Comparison of ENCODE assay signal across 15 cellular contexts in the genomic region with DNA sequence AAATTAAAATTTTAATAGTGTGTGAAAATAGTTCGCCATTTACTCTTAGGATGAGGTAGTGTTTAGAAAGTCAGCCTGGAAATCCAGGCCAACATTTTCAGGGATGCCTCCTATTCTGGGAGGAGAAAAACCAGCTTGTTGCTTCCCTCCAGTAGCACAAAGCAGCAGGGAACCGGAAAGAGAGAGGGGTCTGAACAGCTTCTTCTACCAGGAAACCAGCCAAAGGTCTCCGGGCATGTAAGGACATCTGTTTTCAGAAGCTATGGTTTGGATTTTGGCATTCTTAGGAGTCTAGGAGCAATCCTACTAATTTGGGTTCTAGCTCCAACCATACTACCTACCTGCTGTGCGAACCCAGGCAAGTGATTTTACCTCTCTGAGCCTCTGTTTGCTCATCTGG.
DNase-seq lines count a peak whose midpoint lies in the region; ATAC-seq and TF ChIP-seq lines count a peak whose summit lies in the region.
"Had no signal": no experiment of that assay in that cellular context is flagged by ENCODE, and none has a peak within 500 bp of the region (broad histone marks: within the 10 kb centered on the region; RNA-seq: fewer than 3 reads in every experiment).

No MANE protein-coding gene starts in this region.

- TF ChIP-seq CTCF in liver (IDR thresholded peaks at IDR 0.05; ENCODE audit: low read depth, low read length, missing input control): no peak
- TF ChIP-seq CTCF in right lobe of liver (IDR thresholded peaks at IDR 0.05): no peak

- H3K4me3 Mint-ChIP-seq in activated T-helper 17 cell treated with anti-CD3 and anti-CD28 coated beads, Interleukin-2, amount 50 U/mL, for 72 hours: no peak overlapping the region
- H3K4me3 Mint-ChIP-seq: CD8-positive, alpha-beta T cell had no signal

- H3K4me1 ChIP-seq in liver (ENCODE audit: control insufficient read depth in 4 of 4, insufficient read depth in 4 of 4, low read length in 3 of 4) (peaks cover 4 to 15% (median 11%) of the 10 kb centered on the region in 4 donors), right lobe of liver (peaks cover 0 to 7% (median 3%) of the 10 kb centered on the region in 4 donors)

- H3K36me3 ChIP-seq in liver (ENCODE audit: control insufficient read depth in 4 of 4, insufficient read depth in 3 of 4, low read depth in 1 of 4, low read length in 3 of 4) (no peaks in the 10 kb centered on the region), right lobe of liver (no peaks in the 10 kb centered on the region)

- no peak for ATAC-seq in right lobe of liver
- ATAC-seq in activated T-helper 17 cell treated with anti-CD3 and anti-CD28 coated beads, Interleukin-2, amount 50 U/mL, for 72 hours (replicated peaks): no peak
- ATAC-seq in HG02981 (IDR thresholded peaks at IDR 0.05; ENCODE audit: unreplicated experiment): no peak
- ATAC-seq: CD8-positive, alpha-beta T cell had no signal

- no peak overlapping the region for H3K4me3 ChIP-seq in liver (ENCODE audit: low read depth in 1 of 3, low read length in 3 of 3)
- H3K4me3 ChIP-seq in right lobe of liver: no peak overlapping the region

- TF ChIP-seq RAD21 in liver (IDR thresholded peaks at IDR 0.05): no peak

- intact Hi-C loops in right lobe of liver (cut with DNase I): loop anchor here in 1 of 2 donors (10.0 kb wide), 1 partner anchor 96 kb away; no protein-coding TSS in a partner anchor
- intact Hi-C loops in posterior vena cava (cut with DNase I): no loop called here

- WGBS in liver: 81% methylated on average over 4 of the region's 4 CpGs
- WGBS in right lobe of liver (ENCODE audit: insufficient coverage, low coverage, low lambda C conversion rate, missing lambda C conversion rate): 80% methylated on average over 3 of the region's 4 CpGs

- H3K27ac Mint-ChIP-seq in activated T-helper 17 cell treated with anti-CD3 and anti-CD28 coated beads, Interleukin-2, amount 50 U/mL, for 72 hours: peak overlapping the region; percentile 63
- H3K27ac Mint-ChIP-seq: CD8-positive, alpha-beta T cell had no signal

- no peak for DNase-seq in right lobe of liver
- peak; percentile 52 for DNase-seq in globus pallidus (ENCODE audit: low spot score)
- DNase-seq in UCSD-AML1 (lab: John Stamatoyannopoulos, UW; ENCODE audit: unreplicated experiment): no peak
- no peak for DNase-seq in posterior vena cava (ENCODE audit: low spot score)
- DNase-seq: CD8-positive, alpha-beta T cell; EL; KBM-7; NCI-H1048; NCI-H146; NCI-H2081 treated with DMSO at 0.1 percent for 48 hours; NCI-H526 had no signal

- no peaks in the 10 kb centered on the region for H3K27me3 ChIP-seq in liver (ENCODE audit: control insufficient read depth in 4 of 4, insufficient read depth in 4 of 4, low read length in 3 of 4)
- H3K27me3 ChIP-seq in right lobe of liver: no peaks in the 10 kb centered on the region

- H3K9ac ChIP-seq in liver (ENCODE audit: low read depth in 1 of 2, low read length in 2 of 2): no peak overlapping the region

- H3K9me3 Mint-ChIP-seq in activated T-helper 17 cell treated with anti-CD3 and anti-CD28 coated beads, Interleukin-2, amount 50 U/mL, for 72 hours: peaks cover 5% of the 10 kb centered on the region
- H3K9me3 Mint-ChIP-seq: CD8-positive, alpha-beta T cell had no signal

- no peaks in the 10 kb centered on the region for H3K27me3 Mint-ChIP-seq in activated T-helper 17 cell treated with anti-CD3 and anti-CD28 coated beads, Interleukin-2, amount 50 U/mL, for 72 hours

- H3K36me3 Mint-ChIP-seq in activated T-helper 17 cell treated with anti-CD3 and anti-CD28 coated beads, Interleukin-2, amount 50 U/mL, for 72 hours (ENCODE audit: low read depth): no peaks in the 10 kb centered on the region
- H3K36me3 Mint-ChIP-seq: CD8-positive, alpha-beta T cell had no signal

- H3K4me1 Mint-ChIP-seq in activated T-helper 17 cell treated with anti-CD3 and anti-CD28 coated beads, Interleukin-2, amount 50 U/mL, for 72 hours: peaks cover 13% of the 10 kb centered on the region

- no peak for TF ChIP-seq POLR2A in right lobe of liver (IDR thresholded peaks at IDR 0.05)

- H3K9me3 ChIP-seq in liver (ENCODE audit: control insufficient read depth in 4 of 4, low read length in 3 of 4): no peaks in the 10 kb centered on the region
- no peaks in the 10 kb centered on the region for H3K9me3 ChIP-seq in right lobe of liver

- H3K27ac ChIP-seq in liver (ENCODE audit: low read depth in 1 of 2, low read length in 2 of 2) (no peak overlapping the region), right lobe of liver (no peak overlapping the region)
- H3K27ac ChIP-seq: RWPE1 had no signal

TF ChIP-seq in liver, 16 proteins besides CTCF, POLR2A, EP300 and RAD21:
- TF ChIP-seq NR2F2 (IDR thresholded peaks at IDR 0.05) (peak; percentile 32), TAF1 (conservative IDR thresholded peaks at IDR 0.05) (no peak), HNF4A (conservative IDR thresholded peaks at IDR 0.05) (no peak), GABPA (IDR thresholded peaks at IDR 0.05 in 1 of 2, conservative IDR thresholded peaks at IDR 0.05 in 1 of 2) (no peak)
- TF ChIP-seq, protein P1, sequence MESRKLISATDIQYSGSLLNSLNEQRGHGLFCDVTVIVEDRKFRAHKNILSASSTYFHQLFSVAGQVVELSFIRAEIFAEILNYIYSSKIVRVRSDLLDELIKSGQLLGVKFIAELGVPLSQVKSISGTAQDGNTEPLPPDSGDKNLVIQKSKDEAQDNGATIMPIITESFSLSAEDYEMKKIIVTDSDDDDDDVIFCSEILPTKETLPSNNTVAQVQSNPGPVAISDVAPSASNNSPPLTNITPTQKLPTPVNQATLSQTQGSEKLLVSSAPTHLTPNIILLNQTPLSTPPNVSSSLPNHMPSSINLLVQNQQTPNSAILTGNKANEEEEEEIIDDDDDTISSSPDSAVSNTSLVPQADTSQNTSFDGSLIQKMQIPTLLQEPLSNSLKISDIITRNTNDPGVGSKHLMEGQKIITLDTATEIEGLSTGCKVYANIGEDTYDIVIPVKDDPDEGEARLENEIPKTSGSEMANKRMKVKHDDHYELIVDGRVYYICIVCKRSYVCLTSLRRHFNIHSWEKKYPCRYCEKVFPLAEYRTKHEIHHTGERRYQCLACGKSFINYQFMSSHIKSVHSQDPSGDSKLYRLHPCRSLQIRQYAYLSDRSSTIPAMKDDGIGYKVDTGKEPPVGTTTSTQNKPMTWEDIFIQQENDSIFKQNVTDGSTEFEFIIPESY (IDR thresholded peaks at IDR 0.05): no peak
